In the genomic region with DNA sequence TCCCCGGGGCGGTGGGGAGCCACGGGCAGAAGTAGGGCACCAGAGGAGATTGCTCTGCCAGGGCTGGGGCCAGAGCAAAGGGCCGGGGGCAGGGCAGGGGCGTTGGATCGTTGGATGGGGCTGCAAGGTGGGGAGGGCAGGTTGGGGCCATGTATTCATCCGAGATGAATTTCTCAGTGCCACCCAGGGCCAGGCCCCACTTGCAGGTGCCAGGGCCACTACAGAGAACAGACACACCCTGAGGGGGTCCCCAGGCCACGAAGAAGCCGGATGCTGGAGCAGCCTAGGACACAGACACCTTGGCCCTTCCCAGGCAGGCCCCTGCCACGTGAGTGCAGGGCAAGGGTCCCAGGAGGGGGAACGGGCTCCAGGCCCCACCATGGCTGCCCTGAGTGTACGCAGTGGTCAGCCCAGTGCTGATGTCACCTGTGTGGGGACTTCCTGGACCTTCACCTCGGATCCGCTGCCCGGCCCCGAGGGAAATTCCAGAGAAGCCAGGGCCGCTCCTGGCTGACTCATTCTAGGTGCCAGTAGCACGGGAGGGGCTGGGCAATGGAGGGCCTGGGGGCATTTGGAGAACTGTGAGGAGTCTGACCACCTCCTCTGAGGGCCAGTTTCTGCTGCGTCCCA, we compare ENCODE assay signal across 12 cellular contexts. TPM values are rescaled to one million over a fixed set of nuclear protein-coding genes. Genes with fewer than 3 reads are reported as not detected.
DNase-seq lines count a peak whose midpoint lies in the region; ATAC-seq and TF ChIP-seq lines count a peak whose summit lies in the region.
"Had no signal": no experiment of that assay in that cellular context is flagged by ENCODE, and none has a peak within 500 bp of the region (broad histone marks: within the 10 kb centered on the region; RNA-seq: fewer than 3 reads in every experiment).

No MANE protein-coding gene starts in this region.

- DNase-seq in EH (ENCODE audit: low read depth) (peak; percentile 62), HK-2 (ENCODE audit: unreplicated experiment) (peak; percentile 86), breast epithelium (ENCODE audit: low spot score in 2 of 2) (peak; percentile 76 to 87), mucosa of gallbladder (ENCODE audit: low spot score) (peak; percentile 78), head of caudate nucleus (no peak), COR-L47 (lab: John Stamatoyannopoulos, UW) (no peak), heart right ventricle (no peak), GM03348 (ENCODE audit: low spot score) (no peak)
- DNase-seq: activated gamma-delta T cell treated with Interleukin-2 at 50 U/mL for 16 hours, midbrain, T-helper 2 cell had no signal

- H3K4me3 ChIP-seq in breast epithelium (peak overlapping the region in 1 of 3 donors; percentile 37), heart right ventricle (no peak overlapping the region)

- H3K27ac ChIP-seq in breast epithelium (peak overlapping the region; percentile 88 to 91), heart right ventricle (no peak overlapping the region)
- H3K27ac ChIP-seq: C4-2B had no signal

- H3K9me3 ChIP-seq in breast epithelium: no peaks in the 10 kb centered on the region
- H3K9me3 ChIP-seq in heart right ventricle: no peaks in the 10 kb centered on the region

- no peak for ATAC-seq in heart right ventricle

- 85 to 87% methylated on average over 19 of the region's 19 CpGs for WGBS in heart right ventricle, 2 donors

- no peak for TF ChIP-seq POLR2A in breast epithelium (IDR thresholded peaks at IDR 0.05)

- H3K4me1 ChIP-seq in breast epithelium: peaks cover 0 to 7% of the 10 kb centered on the region in 2 donors
- peaks cover 0 to 21% (median 5%) of the 10 kb centered on the region in 9 donors for H3K4me1 ChIP-seq in heart right ventricle

- no peaks in the 10 kb centered on the region for H3K27me3 ChIP-seq in breast epithelium
- peaks cover 0 to 4% (median 0%) of the 10 kb centered on the region in 7 donors for H3K27me3 ChIP-seq in heart right ventricle

- no peak for TF ChIP-seq CTCF in breast epithelium (IDR thresholded peaks at IDR 0.05)
- TF ChIP-seq CTCF in heart right ventricle (IDR thresholded peaks at IDR 0.05): no peak

- H3K36me3 ChIP-seq in breast epithelium (no peaks in the 10 kb centered on the region), heart right ventricle (no peaks in the 10 kb centered on the region)

- intact Hi-C loops in breast epithelium (cut with DNase I; ENCODE audit: low total_unique reads) (loop anchor here (10.0 kb wide), 1 partner anchor 49 kb away; no protein-coding TSS in a partner anchor), head of caudate nucleus (cut with DNase I) (loop anchor here (10.0 kb wide), 1 partner anchor 169 kb away; no protein-coding TSS in a partner anchor), heart right ventricle (cut with DNase I) (loop anchor here in 1 of 10 donors (5.0 kb wide), 1 partner anchor 61 kb away; no protein-coding TSS in a partner anchor)

RNA-seq across cellular contexts. Expression of a gene that starts 9.6 kb away (rescaled TPM):
- total RNA-seq in breast epithelium (10 to 100 TPM; 15.4 to 63.3 (median 43.9) TPM), mucosa of gallbladder (64.1 TPM), heart right ventricle (10 to 100 TPM; 12.6 to 61.3 (median 16.1) TPM)
- 10 to 100 TPM; 12.6 to 18.7 TPM for polyA plus RNA-seq in heart right ventricle

RNA-seq across cellular contexts. Expression of a gene that starts 21.9 kb away (rescaled TPM):
- total RNA-seq in breast epithelium (10 to 100 TPM; 32.8 to 55.0 (median 52.1) TPM), mucosa of gallbladder (72.2 TPM), heart right ventricle (10 to 100 TPM; 43.7 to 71.6 (median 46.6) TPM)
- 10 to 100 TPM; 41.1 to 70.4 TPM for polyA plus RNA-seq in heart right ventricle

RNA-seq across cellular contexts. Expression of a gene that starts 54.1 kb away (rescaled TPM):
- total RNA-seq in breast epithelium: 1 to 10 TPM in 1 of 3 donors, under 1 TPM in 1, not detected in 1; 0.98 to 4.8 TPM
- 1.1 TPM for total RNA-seq in mucosa of gallbladder
- total RNA-seq in heart right ventricle: 1 to 10 TPM in 9 of 10 donors, under 1 TPM in 1; 0.96 to 2.2 (median 1.4) TPM
- polyA plus RNA-seq in heart right ventricle: 1 to 10 TPM in 1 of 2 donors, under 1 TPM in 1; 0.73 to 1.3 TPM

RNA-seq across cellular contexts. Expression of a gene that starts 57.9 kb away (rescaled TPM):
- 10 to 100 TPM; 47.6 to 64.9 (median 61.3) TPM for total RNA-seq in breast epithelium
- total RNA-seq in mucosa of gallbladder: 213 TPM
- total RNA-seq in heart right ventricle: 100 to 1,000 TPM; 491 to 770 (median 553) TPM
- polyA plus RNA-seq in heart right ventricle: 1,000 to 10,000 TPM in 1 of 2 donors, 100 to 1,000 TPM in 1; 821 to 2,879 TPM

Comparison
In these comparisons a context has a peak if more than half of its experiments do, and no peak if none do; other contexts are left out.
1. DNase-seq: peak in EH (single experiment), HK-2 (single experiment), breast epithelium (2 of 2) and mucosa of gallbladder (single experiment); none in head of caudate nucleus (0 of 42), COR-L47 (single experiment), heart right ventricle (0 of 2) and GM03348 (single experiment).
2. H3K27ac ChIP-seq: peak in breast epithelium (2 of 2); none in heart right ventricle (0 of 10).